Comparison of ENCODE assay signal across 7 cellular contexts in genomic region chr11:115967203-115967602, GRCh38.
A peak's percentile ranks its signal among the peaks of the same experiment; 100 is the strongest.
DNase-seq lines count a peak whose midpoint lies in the region; FAIRE-seq and TF ChIP-seq lines count a peak whose summit lies in the region.
"Not testable (repeated sequence)": the region's sequence is repeated elsewhere in the genome, so short reads cannot be mapped to it uniquely, and the experiment has no call there.

No MANE protein-coding gene starts in this region.

- not testable (repeated sequence) for H4K8ac ChIP-seq in H9 (replicated peaks; ENCODE audit: insufficient read length, low read depth, low read length); H1 (ENCODE audit: extremely low read depth, insufficient read depth, low read length)

- H2BK15ac ChIP-seq in H9 (ENCODE audit: low read depth, low read length); H1 (ENCODE audit: low read length): not testable (repeated sequence)

- not testable (repeated sequence) for H3K56ac ChIP-seq in H9 (ENCODE audit: insufficient read length, low read depth, low read length); H1 (replicated peaks; ENCODE audit: insufficient read length, low read depth, low read length)

- H3K4ac ChIP-seq in H9 (ENCODE audit: low read depth, low read length); H1 (replicated peaks; ENCODE audit: insufficient read length, low read depth, low read length): not testable (repeated sequence)

- not testable (repeated sequence) for H4K91ac ChIP-seq in H9 (ENCODE audit: insufficient read length, low read depth, low read length); H1 (replicated peaks; ENCODE audit: insufficient read length, low read length)

- peak overlapping the region in 1 of 4 experiments; percentile 39; a peak in 2 of 8 replicates for H3K4me3 ChIP-seq in H1 (ENCODE audit: extremely low read depth in 1 of 4, insufficient read depth in 2 of 4, low read depth in 3 of 4, low read length in 4 of 4)
- H3K4me3 ChIP-seq in iPS-20b (ENCODE audit: low read length) = peak overlapping the region; percentile 40; the same call in 1 of the 2 replicates

- not testable (repeated sequence) for TF ChIP-seq POLR2A in H1 (IDR thresholded peaks at IDR 0.05; ENCODE audit: control extremely low read depth in 1 of 2, low read depth in 2 of 2, low read length in 2 of 2)

- H3K9me3 ChIP-seq in H9 (ENCODE audit: control insufficient read depth, low read depth, low read length); H1 (ENCODE audit: insufficient read depth in 2 of 2, low read depth in 1 of 2, low read length in 1 of 2); iPS-20b (ENCODE audit: insufficient read depth, low read depth, low read length): not testable (repeated sequence)

- not testable (repeated sequence) for H3K27ac ChIP-seq in H9 (ENCODE audit: insufficient read length, low read depth, low read length); H1 (ENCODE audit: low read depth, low read length); iPS-20b (ENCODE audit: low read length)

- not testable (repeated sequence) for H3K14ac ChIP-seq in H9 (ENCODE audit: insufficient read depth, low read length); H1 (ENCODE audit: insufficient read length)

- not testable (repeated sequence) for H3K79me1 ChIP-seq in H9 (ENCODE audit: insufficient read depth, low read depth, low read length, poor library complexity, severe bottlenecking); H1 (ENCODE audit: low read depth, low read length)

- H3K4me3 Mint-ChIP-seq in H9 = peak overlapping the region; percentile 47 to 67
- H3K4me3 Mint-ChIP-seq in nephron progenitor cell = not testable (repeated sequence)

- not testable (repeated sequence) for H3K36me3 Mint-ChIP-seq in H9 (ENCODE audit: insufficient read depth in 1 of 3, low read depth in 3 of 3)
- H3K36me3 Mint-ChIP-seq in nephron progenitor cell (ENCODE audit: low read depth) = peaks cover 17% of the 10 kb centered on the region

- not testable (repeated sequence) for H3T11ph ChIP-seq in H9 (ENCODE audit: low read length)

- H2BK5ac ChIP-seq in H9 (ENCODE audit: insufficient read length, low read length); H1 (ENCODE audit: low read depth, low read length): not testable (repeated sequence)

- H3K9ac ChIP-seq in H9 (ENCODE audit: extremely low read depth, insufficient read length, low read length); H1 (replicated peaks in 1 of 4; ENCODE audit: extremely low read depth in 1 of 4, low read depth in 3 of 4, low read length in 3 of 4); iPS-20b (ENCODE audit: low read depth, low read length): not testable (repeated sequence)

- H2AFZ ChIP-seq in H9 (ENCODE audit: low read length); H1 (ENCODE audit: low read length): not testable (repeated sequence)

- no CpG with 5 or more reads among the region's 9 CpGs for WGBS in H9 (ENCODE audit: extremely low coverage, insufficient read length, low lambda C conversion rate)
- 28% methylated on average over 7 of the region's 9 CpGs; no CpG with 5 or more reads in 1 of the 2 experiments for WGBS in H1 (ENCODE audit: extremely low coverage in 1 of 2, insufficient coverage in 1 of 2, insufficient read length in 1 of 2, insufficient replicate concordance in 2 of 2, low coverage in 1 of 2, low lambda C conversion rate in 2 of 2, missing lambda C conversion rate in 1 of 2), 2 experiments

- H3K27me3 Mint-ChIP-seq in H9 (ENCODE audit: low read depth) = peaks cover 100% of the 10 kb centered on the region
- H3K27me3 Mint-ChIP-seq in nephron progenitor cell (ENCODE audit: low read depth, poor library complexity) = not testable (repeated sequence)

- TF ChIP-seq RAD21 in H1 (IDR thresholded peaks at IDR 0.05 in 1 of 2, conservative IDR thresholded peaks at IDR 0.05 in 1 of 2; ENCODE audit: low read depth in 2 of 2, low read length in 2 of 2) = not testable (repeated sequence)

- not testable (repeated sequence) for H3K23ac ChIP-seq in H9 (ENCODE audit: insufficient read length, low read depth, low read length); H1 (ENCODE audit: insufficient read length)

- H3K9me3 Mint-ChIP-seq in H9 = peaks cover 12 to 15% of the 10 kb centered on the region in 2 experiments; a peak in 4 of 5 replicates
- peaks cover 43% of the 10 kb centered on the region for H3K9me3 Mint-ChIP-seq in nephron progenitor cell

- H3K36me3 ChIP-seq in H1 (ENCODE audit: control insufficient read depth in 2 of 4, insufficient read depth in 4 of 4, low read length in 3 of 4); iPS-20b (ENCODE audit: insufficient read depth, low read depth, low read length): not testable (repeated sequence)

- not testable (repeated sequence) for H3K27me3 ChIP-seq in H9 (ENCODE audit: insufficient read depth, low read length)
- peaks cover 2 to 22% (median 13%) of the 10 kb centered on the region in 4 experiments for H3K27me3 ChIP-seq in H1 (replicated peaks in 1 of 4; ENCODE audit: control insufficient read depth in 3 of 4, extremely low read depth in 1 of 4, insufficient read depth in 3 of 4, low read length in 3 of 4)
- peaks cover 57% of the 10 kb centered on the region for H3K27me3 ChIP-seq in iPS-20b (ENCODE audit: insufficient read depth, low read length)

- not testable (repeated sequence) for H3K79me2 ChIP-seq in H9 (ENCODE audit: insufficient read depth, low read length); H1 (ENCODE audit: control insufficient read depth in 1 of 2, insufficient read depth in 2 of 2, low read length in 2 of 2)

- not testable (repeated sequence) for H2BK20ac ChIP-seq in H9 (ENCODE audit: low read depth, low read length, poor library complexity, severe bottlenecking); H1 (ENCODE audit: low read length)

- not testable (repeated sequence) for H3K27ac Mint-ChIP-seq in H9, nephron progenitor cell

- not testable (repeated sequence) for H3K18ac ChIP-seq in H9 (ENCODE audit: insufficient read length, low read depth, low read length); H1 (ENCODE audit: extremely low read depth, low read length)

- CTCF ChIA-PET in H1 (lab: Charles Lee; ENCODE audit: partially characterized antibody) = interaction anchor here (1.1 to 3.0 kb wide), 3 partner anchors 23 to 520 kb away, joined by 3 to 11 read pairs (median 3); no protein-coding TSS in a partner anchor

- peaks cover 14 to 22% of the 10 kb centered on the region in 2 experiments for H3K4me1 Mint-ChIP-seq in H9
- H3K4me1 Mint-ChIP-seq in nephron progenitor cell = peaks cover 40% of the 10 kb centered on the region

- POLR2A ChIA-PET in H1 (lab: Charles Lee; ENCODE audit: partially characterized antibody) = interaction anchor here (1.1 kb wide), 1 partner anchor 16 kb away, joined by 3 read pairs; no protein-coding TSS in a partner anchor

- H3K23me2 ChIP-seq in H9 (ENCODE audit: insufficient read length, low read depth, low read length, poor library complexity, severe bottlenecking); H1 (ENCODE audit: low read depth, low read length): not testable (repeated sequence)

- TF ChIP-seq CTCF in H9 (conservative IDR thresholded peaks at IDR 0.05); H1 (IDR thresholded peaks at IDR 0.05; ENCODE audit: control extremely low read depth in 1 of 3, insufficient read depth in 1 of 3, low read depth in 1 of 3, low read length in 3 of 3); nephron progenitor cell (IDR thresholded peaks at IDR 0.05): not testable (repeated sequence)

- TF ChIP-seq EP300 in H1 (IDR thresholded peaks at IDR 0.05; ENCODE audit: borderline replicate concordance in 1 of 2, low read depth in 2 of 2, low read length in 2 of 2) = not testable (repeated sequence)

- DNase-seq in DMS153 (lab: John Stamatoyannopoulos, UW) (peak; percentile 18), H9 (peak; percentile 65), NCI-H146 treated with DMSO at 0.1 percent for 48 hours (lab: John Stamatoyannopoulos, UW; ENCODE audit: unreplicated experiment) (peak; percentile 3), NCI-H748 treated with DMSO at 0.1 percent for 48 hours (lab: John Stamatoyannopoulos, UW) (peak; percentile 48), nephron progenitor cell (peak; percentile 26)
- DNase-seq in H1 (ENCODE audit: low read depth in 1 of 2, low spot score in 2 of 2) = not testable (repeated sequence)

- H2BK120ac ChIP-seq in H9 (ENCODE audit: low read depth, low read length, poor library complexity, severe bottlenecking); H1 (replicated peaks; ENCODE audit: low read depth, low read length): not testable (repeated sequence)

- peak overlapping the region; percentile 16 for H3K4me2 ChIP-seq in H9 (ENCODE audit: insufficient read depth, insufficient read length, low read length)
- peak overlapping the region; percentile 61 to 62 for H3K4me2 ChIP-seq in H1 (ENCODE audit: insufficient read depth in 1 of 2, low read depth in 2 of 2, low read length in 2 of 2)

- not testable (repeated sequence) for FAIRE-seq in H1 (lab: Jason Lieb, UNC)

- H4K20me1 ChIP-seq in H9 (ENCODE audit: control insufficient read depth, insufficient read depth, insufficient read length); H1 (replicated peaks in 1 of 2; ENCODE audit: control insufficient read depth in 1 of 2, insufficient read depth in 2 of 2, low read length in 2 of 2): not testable (repeated sequence)

- H3K4me1 ChIP-seq in H9 (ENCODE audit: insufficient read depth, low read length); H1 (replicated peaks in 1 of 4; ENCODE audit: control insufficient read depth in 3 of 4, insufficient read depth in 4 of 4, low read length in 3 of 4); iPS-20b (ENCODE audit: insufficient read depth, low read length): not testable (repeated sequence)

- not testable (repeated sequence) for H4K5ac ChIP-seq in H9 (ENCODE audit: insufficient read length, low read depth, low read length); H1 (ENCODE audit: insufficient read length, low read depth, low read length)

- not testable (repeated sequence) for H2BK12ac ChIP-seq in H9 (ENCODE audit: insufficient read length, low read depth, low read length); H1 (ENCODE audit: low read depth, low read length)

- H2AK5ac ChIP-seq in H9 (ENCODE audit: insufficient read length, low read length); H1 (ENCODE audit: low read depth, low read length): not testable (repeated sequence)
